ENCODE assay signal across 8 cellular contexts in the genomic region with DNA sequence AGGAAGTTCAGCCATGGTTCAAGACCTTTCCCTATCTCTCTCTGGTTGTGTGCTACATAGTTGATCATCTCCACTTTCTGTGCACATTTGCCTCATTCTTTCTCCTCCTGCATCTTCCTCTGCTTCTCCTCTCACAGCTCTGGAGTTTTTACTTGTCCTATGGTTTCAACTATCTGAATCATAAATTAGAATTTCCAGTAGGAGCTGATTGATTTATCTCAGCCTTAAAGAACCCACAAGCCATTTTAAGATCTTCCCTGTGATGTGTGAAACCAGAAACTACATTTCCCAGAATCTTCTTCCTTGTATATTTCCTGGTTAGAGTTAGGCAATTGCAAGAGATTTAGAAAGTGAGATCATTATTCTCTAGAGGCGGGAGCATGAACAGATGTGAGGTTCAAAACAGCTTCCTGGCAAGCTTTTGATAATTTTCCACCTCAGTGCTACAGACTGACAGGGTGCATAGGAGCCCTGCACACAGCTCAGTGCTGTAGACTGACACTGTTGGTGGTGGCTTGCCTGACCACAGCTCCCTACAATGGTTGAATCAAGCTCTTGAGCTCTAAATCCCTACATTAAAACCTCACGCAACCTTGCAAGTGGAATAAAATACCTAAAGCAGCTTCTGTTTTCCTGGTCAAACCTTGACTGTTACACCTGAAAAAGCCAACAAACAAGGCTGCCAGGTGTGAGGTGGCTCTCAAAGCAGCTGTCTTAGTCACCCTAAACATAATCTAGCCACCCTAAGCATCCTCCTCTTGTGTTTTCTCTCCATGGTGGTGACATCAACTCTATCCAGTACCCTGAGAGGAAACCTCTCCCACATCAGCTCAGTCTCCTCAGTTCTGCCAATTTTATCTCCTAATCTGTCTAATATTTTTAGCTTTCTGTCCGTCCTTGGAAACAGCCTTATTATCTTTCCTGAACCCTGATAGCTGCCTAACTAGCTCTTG.
DNase-seq lines count a peak whose midpoint lies in the region; ATAC-seq and TF ChIP-seq lines count a peak whose summit lies in the region.

No MANE protein-coding gene starts in this region.

- peak; percentile 24 for DNase-seq in activated CD4-positive, alpha-beta T cell treated with anti-CD3 and anti-CD28 coated beads, Interleukin-2, amount 50 U/mL, for 1 hour
- no peak for DNase-seq in memory B cell (ENCODE audit: low spot score in 2 of 2)
- no peak for DNase-seq in SHP77 (lab: John Stamatoyannopoulos, UW)
- DNase-seq in RWPE1 (ENCODE audit: low spot score) = no peak
- no peak for DNase-seq in NCI-H2196 (lab: John Stamatoyannopoulos, UW; ENCODE audit: unreplicated experiment)

- H3K27ac ChIP-seq in RWPE1 = no peak overlapping the region

- TF ChIP-seq CTCF in RWPE1 (conservative IDR thresholded peaks at IDR 0.05; ENCODE audit: low read depth) = no peak

- peaks cover 12% of the 10 kb centered on the region for H3K36me3 Mint-ChIP-seq in memory B cell

- H3K9me3 Mint-ChIP-seq in memory B cell = no peaks in the 10 kb centered on the region

- peak overlapping the region; percentile 16 for H3K27ac Mint-ChIP-seq in memory B cell

- CTCF ChIA-PET in RWPE1 (lab: Yijun Ruan, JAX) = no interaction called here

- no peak overlapping the region for H3K4me3 Mint-ChIP-seq in memory B cell

- peaks cover 5% of the 10 kb centered on the region for H3K27me3 Mint-ChIP-seq in memory B cell

- H3K4me1 Mint-ChIP-seq in memory B cell = peaks cover 16% of the 10 kb centered on the region

- ATAC-seq in GM18861 (IDR thresholded peaks at IDR 0.05; ENCODE audit: unreplicated experiment) = peak; percentile 72
- ATAC-seq in HG02884 (IDR thresholded peaks at IDR 0.05; ENCODE audit: unreplicated experiment) = peak; percentile 55
- ATAC-seq in memory B cell (ENCODE audit: low read depth) = peak; percentile 85
- no peak for ATAC-seq in HG03039 (IDR thresholded peaks at IDR 0.05; ENCODE audit: unreplicated experiment)

- POLR2A ChIA-PET in RWPE1 (lab: Yijun Ruan, JAX; ENCODE audit: low non-redundant PET) = interaction anchor here (0.7 kb wide), 1 partner anchor 13 kb away, joined by 3 read pairs; no protein-coding TSS in a partner anchor
